10 cellular contexts compared by ENCODE assay signal in the genomic region with DNA sequence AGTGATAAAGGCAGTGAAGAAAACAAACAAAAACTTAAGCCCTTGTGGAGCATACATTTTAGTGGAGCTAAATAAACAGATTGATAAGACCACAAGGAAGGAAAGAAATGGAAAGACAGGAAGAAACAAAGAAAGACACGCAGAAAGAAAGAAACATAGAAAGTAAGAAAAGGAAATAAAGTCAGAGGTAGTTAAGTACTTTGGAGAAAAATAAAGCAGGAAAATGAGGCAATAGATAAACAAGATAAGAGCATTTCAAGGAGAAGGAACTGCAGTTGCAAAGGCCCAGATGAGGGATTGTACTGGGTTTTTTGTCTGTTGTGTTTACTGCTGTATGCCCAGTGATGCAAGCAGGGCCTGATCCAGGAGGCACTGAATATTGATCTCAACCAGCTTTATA. TPM values are rescaled to one million over a fixed set of nuclear protein-coding genes. Genes with fewer than 3 reads are reported as not detected.
DNase-seq lines count a peak whose midpoint lies in the region; ATAC-seq and TF ChIP-seq lines count a peak whose summit lies in the region.
"Had no signal": no experiment of that assay in that cellular context is flagged by ENCODE, and none has a peak within 500 bp of the region (broad histone marks: within the 10 kb centered on the region; RNA-seq: fewer than 3 reads in every experiment).

No MANE protein-coding gene starts in this region.

- peaks cover 32% of the 10 kb centered on the region for H3K36me3 Mint-ChIP-seq in activated CD8-positive, alpha-beta memory T cell treated with anti-CD3 and anti-CD28 coated beads, Interleukin-2, amount 10 ng/mL, durations not matched to agents 7 days and 5 days
- H3K36me3 Mint-ChIP-seq in activated CD8-positive, alpha-beta T cell treated with anti-CD3 and anti-CD28 coated beads for 36 hours (ENCODE audit: low read depth), result peaks cover 20% of the 10 kb centered on the region

- no peaks in the 10 kb centered on the region for H3K9me3 ChIP-seq in iPS-15b (ENCODE audit: control insufficient read depth, insufficient read depth, low read length)

- H3K27ac Mint-ChIP-seq in activated CD8-positive, alpha-beta memory T cell treated with anti-CD3 and anti-CD28 coated beads, Interleukin-2, amount 10 ng/mL, durations not matched to agents 7 days and 5 days, result peak overlapping the region; percentile 54
- peak overlapping the region; percentile 69 for H3K27ac Mint-ChIP-seq in activated CD8-positive, alpha-beta T cell treated with anti-CD3 and anti-CD28 coated beads for 36 hours
- peak overlapping the region in 1 of 2 donors; percentile 0 for H3K27ac Mint-ChIP-seq in stimulated activated naive CD8-positive, alpha-beta T cell treated with anti-CD3 and anti-CD28 coated beads, Interleukin-15, amount 100 ng/mL, for 72 hours

- peaks cover 14% of the 10 kb centered on the region for H3K27me3 ChIP-seq in iPS-15b (ENCODE audit: control insufficient read depth, insufficient read depth, low read length)

- H3K4me3 Mint-ChIP-seq in activated CD8-positive, alpha-beta memory T cell treated with anti-CD3 and anti-CD28 coated beads, Interleukin-2, amount 10 ng/mL, durations not matched to agents 7 days and 5 days, result peak overlapping the region; percentile 97
- peak overlapping the region; percentile 84 for H3K4me3 Mint-ChIP-seq in activated CD8-positive, alpha-beta T cell treated with anti-CD3 and anti-CD28 coated beads for 36 hours
- H3K4me3 Mint-ChIP-seq in stimulated activated naive CD8-positive, alpha-beta T cell treated with anti-CD3 and anti-CD28 coated beads, Interleukin-15, amount 100 ng/mL, for 72 hours, result peak overlapping the region; percentile 92 to 99

- POLR2A ChIA-PET in activated CD8-positive, alpha-beta T cell treated with anti-CD3 and anti-CD28 coated beads for 36 hours (lab: Charles Lee), result interaction anchor here (0.8 to 1.5 kb wide), 9 partner anchors 10 to 385 kb away, joined by 3 to 7 read pairs (median 5); partner anchors contain the start of gene CCER2

- no peaks in the 10 kb centered on the region for H3K9me3 Mint-ChIP-seq in activated CD8-positive, alpha-beta memory T cell treated with anti-CD3 and anti-CD28 coated beads, Interleukin-2, amount 10 ng/mL, durations not matched to agents 7 days and 5 days (ENCODE audit: low read depth)
- H3K9me3 Mint-ChIP-seq in activated CD8-positive, alpha-beta T cell treated with anti-CD3 and anti-CD28 coated beads for 36 hours, result no peaks in the 10 kb centered on the region
- H3K9me3 Mint-ChIP-seq in stimulated activated naive CD8-positive, alpha-beta T cell treated with anti-CD3 and anti-CD28 coated beads, Interleukin-15, amount 100 ng/mL, for 72 hours, result no peaks in the 10 kb centered on the region

- no peak for TF ChIP-seq CTCF in activated CD8-positive, alpha-beta T cell treated with anti-CD3 and anti-CD28 coated beads for 36 hours (IDR thresholded peaks at IDR 0.05)

- CTCF ChIA-PET in activated CD8-positive, alpha-beta memory T cell treated with anti-CD3 and anti-CD28 coated beads, Interleukin-2, amount 10 ng/mL, durations not matched to agents 7 days and 5 days (lab: Charles Lee), result interaction anchor here (0.6 to 4.0 kb wide), 9 partner anchors 13 to 355 kb away, joined by 3 to 34 read pairs (median 5); partner anchors contain the start of genes MRPS12 and SARS2
- CTCF ChIA-PET in activated CD8-positive, alpha-beta T cell treated with anti-CD3 and anti-CD28 coated beads for 36 hours (lab: Charles Lee), result interaction anchor here (0.6 to 2.2 kb wide), 8 partner anchors 12 to 385 kb away, joined by 3 to 23 read pairs (median 4); partner anchors contain the start of genes MRPS12 and SARS2

- no peak for DNase-seq in activated CD8-positive, alpha-beta memory T cell treated with anti-CD3 and anti-CD28 coated beads, Interleukin-2, amount 10 ng/mL, durations not matched to agents 7 days and 5 days
- no peak for DNase-seq in activated CD8-positive, alpha-beta memory T cell treated with anti-CD3 and anti-CD28 coated beads, Interleukin-2, amount 50 U/mL, for 48 hours
- no peak for DNase-seq in activated CD8-positive, alpha-beta T cell treated with anti-CD3 and anti-CD28 coated beads for 36 hours
- no peak for DNase-seq in stimulated activated naive CD8-positive, alpha-beta T cell treated with anti-CD3 and anti-CD28 coated beads, Interleukin-15, amount 100 ng/mL, for 72 hours
- no peak for DNase-seq in effector CD4-positive, alpha-beta T cell
- no peak for DNase-seq in D341Med (ENCODE audit: low spot score)
- DNase-seq: COR-L47; stimulated activated CD8-positive, alpha-beta memory T cell treated with anti-CD3 and anti-CD28 coated beads, Interleukin-4, amount 100 ng/mL, for 48 hours had no signal

- H3K9ac ChIP-seq in iPS-15b (ENCODE audit: low read depth, low read length), result no peak overlapping the region

- peak overlapping the region; percentile 62 for H3K4me3 ChIP-seq in iPS-15b (ENCODE audit: low read depth, low read length)

- no peaks in the 10 kb centered on the region for H3K27me3 Mint-ChIP-seq in activated CD8-positive, alpha-beta memory T cell treated with anti-CD3 and anti-CD28 coated beads, Interleukin-2, amount 10 ng/mL, durations not matched to agents 7 days and 5 days
- no peaks in the 10 kb centered on the region for H3K27me3 Mint-ChIP-seq in activated CD8-positive, alpha-beta T cell treated with anti-CD3 and anti-CD28 coated beads for 36 hours
- no peaks in the 10 kb centered on the region for H3K27me3 Mint-ChIP-seq in stimulated activated naive CD8-positive, alpha-beta T cell treated with anti-CD3 and anti-CD28 coated beads, Interleukin-15, amount 100 ng/mL, for 72 hours

- intact Hi-C loops in activated CD8-positive, alpha-beta T cell treated with anti-CD3 and anti-CD28 coated beads for 36 hours (cut with micrococcal nuclease), result no loop called here

- peaks cover 40% of the 10 kb centered on the region for H3K4me1 Mint-ChIP-seq in activated CD8-positive, alpha-beta memory T cell treated with anti-CD3 and anti-CD28 coated beads, Interleukin-2, amount 10 ng/mL, durations not matched to agents 7 days and 5 days
- peaks cover 30% of the 10 kb centered on the region for H3K4me1 Mint-ChIP-seq in activated CD8-positive, alpha-beta T cell treated with anti-CD3 and anti-CD28 coated beads for 36 hours (ENCODE audit: low read depth)
- H3K4me1 Mint-ChIP-seq in stimulated activated naive CD8-positive, alpha-beta T cell treated with anti-CD3 and anti-CD28 coated beads, Interleukin-15, amount 100 ng/mL, for 72 hours, result peaks cover 40% of the 10 kb centered on the region

- peaks cover 13% of the 10 kb centered on the region for H3K36me3 ChIP-seq in iPS-15b (ENCODE audit: control insufficient read depth, insufficient read depth, low read length)

- no peak for ATAC-seq in activated CD8-positive, alpha-beta memory T cell treated with anti-CD3 and anti-CD28 coated beads, Interleukin-2, amount 10 ng/mL, durations not matched to agents 7 days and 5 days
- no peak for ATAC-seq in activated CD8-positive, alpha-beta T cell treated with anti-CD3 and anti-CD28 coated beads for 36 hours
- no peak for ATAC-seq in stimulated activated naive CD8-positive, alpha-beta T cell treated with anti-CD3 and anti-CD28 coated beads, Interleukin-15, amount 100 ng/mL, for 72 hours
- ATAC-seq in GM18870 (IDR thresholded peaks at IDR 0.05; ENCODE audit: unreplicated experiment), result no peak

- H3K4me1 ChIP-seq in iPS-15b (ENCODE audit: control insufficient read depth, insufficient read depth, low read length), result peaks cover 6% of the 10 kb centered on the region

RNA-seq across cellular contexts. Expression of gene NFKBIB, which starts 1.0 kb away (rescaled TPM):
- total RNA-seq in activated CD8-positive, alpha-beta memory T cell treated with anti-CD3 and anti-CD28 coated beads, Interleukin-2, amount 10 ng/mL, durations not matched to agents 7 days and 5 days, result 10 to 100 TPM; 44.7 to 65.7 TPM
- 10 to 100 TPM; 56.5 to 57.9 TPM for total RNA-seq in activated CD8-positive, alpha-beta T cell treated with anti-CD3 and anti-CD28 coated beads for 36 hours

RNA-seq across cellular contexts. Expression of gene SIRT2, which starts 1.4 kb away (rescaled TPM):
- total RNA-seq in activated CD8-positive, alpha-beta memory T cell treated with anti-CD3 and anti-CD28 coated beads, Interleukin-2, amount 10 ng/mL, durations not matched to agents 7 days and 5 days, result 10 to 100 TPM; 47.1 to 47.8 TPM
- 10 to 100 TPM; 20.0 to 21.5 TPM for total RNA-seq in activated CD8-positive, alpha-beta T cell treated with anti-CD3 and anti-CD28 coated beads for 36 hours

RNA-seq across cellular contexts. Expression of gene CCER2, which starts 11.2 kb away (rescaled TPM):
- under 1 TPM; 0.49 to 0.85 TPM for total RNA-seq in activated CD8-positive, alpha-beta memory T cell treated with anti-CD3 and anti-CD28 coated beads, Interleukin-2, amount 10 ng/mL, durations not matched to agents 7 days and 5 days
- under 1 TPM; 0.56 to 0.69 TPM for total RNA-seq in activated CD8-positive, alpha-beta T cell treated with anti-CD3 and anti-CD28 coated beads for 36 hours

RNA-seq across cellular contexts. Expression of gene RINL, which starts 22.7 kb away (rescaled TPM):
- 10 to 100 TPM; 80.1 to 81.0 TPM for total RNA-seq in activated CD8-positive, alpha-beta memory T cell treated with anti-CD3 and anti-CD28 coated beads, Interleukin-2, amount 10 ng/mL, durations not matched to agents 7 days and 5 days
- 10 to 100 TPM; 85.5 to 87.7 TPM for total RNA-seq in activated CD8-positive, alpha-beta T cell treated with anti-CD3 and anti-CD28 coated beads for 36 hours

RNA-seq across cellular contexts. Expression of gene SARS2, which starts 29.7 kb away (rescaled TPM):
- 10 to 100 TPM; 45.7 to 46.4 TPM for total RNA-seq in activated CD8-positive, alpha-beta memory T cell treated with anti-CD3 and anti-CD28 coated beads, Interleukin-2, amount 10 ng/mL, durations not matched to agents 7 days and 5 days
- 10 to 100 TPM; 43.4 to 48.6 TPM for total RNA-seq in activated CD8-positive, alpha-beta T cell treated with anti-CD3 and anti-CD28 coated beads for 36 hours
